ENCODE assay signal across 8 cellular contexts in genomic region chr16:84820305-84820684, GRCh38. TPM values are rescaled to one million over a fixed set of nuclear protein-coding genes. Genes with fewer than 3 reads are reported as not detected.
DNase-seq lines count a peak whose midpoint lies in the region; ATAC-seq and TF ChIP-seq lines count a peak whose summit lies in the region.

No MANE protein-coding gene starts in this region.

- peak overlapping the region; percentile 48 for H3K14ac ChIP-seq in IMR-90 (replicated peaks; ENCODE audit: low read depth, low read length)

- H3K9me3 Mint-ChIP-seq in effector memory CD8-positive, alpha-beta T cell = no peaks in the 10 kb centered on the region
- H3K9me3 Mint-ChIP-seq in nephron progenitor cell = peaks cover 4% of the 10 kb centered on the region

- H2AFZ ChIP-seq in IMR-90 (replicated peaks; ENCODE audit: low read length, poor library complexity) = peak overlapping the region; percentile 92

- peak overlapping the region; percentile 92 for H2AK5ac ChIP-seq in IMR-90 (ENCODE audit: low read depth, low read length)

- no peaks in the 10 kb centered on the region for H3K9me3 ChIP-seq in IMR-90 (ENCODE audit: control insufficient read depth, insufficient read depth, low read length)

- intact Hi-C loops in IMR-90 (cut with micrococcal nuclease) = loop anchor here (10.0 kb wide), 1 partner anchor 195 kb away; no protein-coding TSS in a partner anchor

- peak overlapping the region; percentile 51 for H3K4ac ChIP-seq in IMR-90 (ENCODE audit: low read depth, low read length)

- no peak overlapping the region for H2BK5ac ChIP-seq in IMR-90 (ENCODE audit: low read depth, low read length, poor library complexity, severe bottlenecking)

- peak overlapping the region; percentile 1; the same call in 1 of the 3 replicates for H2BK15ac ChIP-seq in IMR-90 (ENCODE audit: low read depth, low read length)

- H3K9ac ChIP-seq in IMR-90 (ENCODE audit: low read depth, low read length) = peak overlapping the region; percentile 61

- H3K36me3 ChIP-seq in IMR-90 (ENCODE audit: control insufficient read depth, insufficient read depth, low read length) = peaks cover 3% of the 10 kb centered on the region; the same call in 1 of the 2 replicates

- 0 out of 2 replicates have a peak overlapping the region, but pooled peaks have one; percentile 0 for H2BK20ac ChIP-seq in IMR-90 (ENCODE audit: low read depth, low read length)

- peaks cover 11% of the 10 kb centered on the region for H3K36me3 Mint-ChIP-seq in effector memory CD8-positive, alpha-beta T cell (ENCODE audit: insufficient read depth)
- H3K36me3 Mint-ChIP-seq in nephron progenitor cell (ENCODE audit: low read depth) = no peaks in the 10 kb centered on the region

- H3K27ac Mint-ChIP-seq in effector memory CD8-positive, alpha-beta T cell = no peak overlapping the region
- H3K27ac Mint-ChIP-seq in nephron progenitor cell = no peak overlapping the region

- no peak for TF ChIP-seq RAD21 in IMR-90 (IDR thresholded peaks at IDR 0.05; ENCODE audit: low read length)

- no peak overlapping the region for H4K5ac ChIP-seq in IMR-90 (ENCODE audit: low read depth, low read length)

- H3K27me3 Mint-ChIP-seq in effector memory CD8-positive, alpha-beta T cell = peaks cover 59 to 65% of the 10 kb centered on the region in 2 donors
- peaks cover 93% of the 10 kb centered on the region for H3K27me3 Mint-ChIP-seq in nephron progenitor cell (ENCODE audit: low read depth, poor library complexity)

- H4K20me1 ChIP-seq in IMR-90 (ENCODE audit: insufficient read depth, low read length) = peaks cover 30% of the 10 kb centered on the region

- peak overlapping the region; percentile 75 for H3K4me2 ChIP-seq in IMR-90 (ENCODE audit: low read depth, low read length)

- H2AK9ac ChIP-seq in IMR-90 (replicated peaks; ENCODE audit: low read depth, low read length, poor library complexity) = peak overlapping the region; percentile 90

- dilution Hi-C loops in IMR-90 (cut with HindIII; ENCODE audit: low sequenced_read_pairs, unreplicated experiment) = no loop called here

- H3K4me3 ChIP-seq in AG10803 (ENCODE audit: low read length) (peak overlapping the region; percentile 64), IMR-90 (ENCODE audit: insufficient read depth, low read depth, low read length) (peak overlapping the region; percentile 52)

- H3K9me1 ChIP-seq in IMR-90 (ENCODE audit: insufficient read depth, low read length) = peaks cover 15% of the 10 kb centered on the region

- peak overlapping the region in 1 of 2 experiments; percentile 37; a peak in 2 of 4 replicates for H4K8ac ChIP-seq in IMR-90 (ENCODE audit: low read depth in 2 of 2, low read length in 2 of 2)

- peak; percentile 51 for DNase-seq in AG10803 (ENCODE audit: low read depth)
- DNase-seq in IMR-90 = no peak
- no peak for DNase-seq in effector memory CD8-positive, alpha-beta T cell
- DNase-seq in nephron progenitor cell = no peak
- no peak for DNase-seq in SK-N-DZ (ENCODE audit: low spot score)
- DNase-seq in dedifferentiated amniotic fluid mesenchymal stem cell (ENCODE audit: extremely low spot score) = no peak

- peaks cover 29 to 47% of the 10 kb centered on the region in 2 experiments; a peak in 3 of 4 replicates for H3K79me1 ChIP-seq in IMR-90 (ENCODE audit: low read depth in 1 of 2, low read length in 2 of 2)

- POLR2A ChIA-PET in IMR-90 (lab: Charles Lee; ENCODE audit: unreplicated experiment) = interaction anchor here (0.5 to 1.8 kb wide), 6 partner anchors 9 to 133 kb away, joined by 3 to 14 read pairs (median 3); no protein-coding TSS in a partner anchor

- 0 out of 2 replicates have a peak overlapping the region, but pooled peaks have one; percentile 2 for H3K18ac ChIP-seq in IMR-90 (ENCODE audit: low read depth, low read length)

- TF ChIP-seq CTCF in AG10803 (conservative IDR thresholded peaks at IDR 0.05; ENCODE audit: low read length) (no peak), IMR-90 (conservative IDR thresholded peaks at IDR 0.05; ENCODE audit: low read depth, low read length) (no peak), nephron progenitor cell (IDR thresholded peaks at IDR 0.05) (no peak)

- H3K4me1 ChIP-seq in IMR-90 (ENCODE audit: control insufficient read depth, insufficient read depth, low read length) = peaks cover 25% of the 10 kb centered on the region

- no TSS peak for BruUV-seq in IMR-90 (replicated peaks; lab: Mats Ljungman, UMichigan)

- no peak overlapping the region; the same call in 1 of the 2 replicates for H3K27ac ChIP-seq in IMR-90 (ENCODE audit: insufficient read depth, low read length)

- H3K4me1 Mint-ChIP-seq in effector memory CD8-positive, alpha-beta T cell (ENCODE audit: low read depth in 2 of 2) = peaks cover 9 to 10% of the 10 kb centered on the region in 2 donors
- H3K4me1 Mint-ChIP-seq in nephron progenitor cell = peaks cover 24% of the 10 kb centered on the region

- peak overlapping the region; percentile 72 for H3K23ac ChIP-seq in IMR-90 (ENCODE audit: low read depth, low read length)

- peak overlapping the region; percentile 13 for H2BK120ac ChIP-seq in IMR-90 (ENCODE audit: low read depth, low read length)

- H4K91ac ChIP-seq in IMR-90 (ENCODE audit: insufficient read depth, low read depth, low read length) = peak overlapping the region; percentile 8; the same call in 1 of the 2 replicates

- peak; percentile 35 for ATAC-seq in IMR-90 (ENCODE audit: low read depth)
- ATAC-seq in effector memory CD8-positive, alpha-beta T cell (replicated peaks) = no peak
- no peak for ATAC-seq in HG03097 (IDR thresholded peaks at IDR 0.05; ENCODE audit: low FRiP score, unreplicated experiment)
- ATAC-seq in HG03432 (IDR thresholded peaks at IDR 0.05; ENCODE audit: unreplicated experiment) = no peak

- H3K27me3 ChIP-seq in IMR-90 (ENCODE audit: control insufficient read depth, insufficient read depth, low read length) = no peaks in the 10 kb centered on the region

- TF ChIP-seq POLR2A in IMR-90 (IDR thresholded peaks at IDR 0.05; ENCODE audit: low read depth, low read length) = no peak

- H3K56ac ChIP-seq in IMR-90 (ENCODE audit: extremely low read depth, insufficient read depth, low read length) = peak overlapping the region; percentile 36; the same call in 1 of the 2 replicates

- in situ Hi-C loops in IMR-90 (cut with MboI; ENCODE audit: low sequenced_read_pairs) = no loop called here

- 70% methylated on average over 3 of the region's 8 CpGs; no CpG with 5 or more reads in 1 of the 2 experiments for WGBS in IMR-90 (ENCODE audit: extremely low coverage in 2 of 2, insufficient read length in 1 of 2), 2 experiments

- CTCF ChIA-PET in IMR-90 (lab: Yijun Ruan, JAX) = no interaction called here

- H3K4me3 Mint-ChIP-seq in effector memory CD8-positive, alpha-beta T cell = peak overlapping the region; percentile 54 to 82
- H3K4me3 Mint-ChIP-seq in nephron progenitor cell = peak overlapping the region; percentile 78

TF ChIP-seq in IMR-90, 13 proteins besides CTCF, POLR2A, EP300 and RAD21:
- no peak for TF ChIP-seq BHLHE40 (IDR thresholded peaks at IDR 0.05; ENCODE audit: low read depth, low read length)
- no peak for TF ChIP-seq RFX5 (IDR thresholded peaks at IDR 0.05; ENCODE audit: low read depth, low read length)
- TF ChIP-seq MAZ (IDR thresholded peaks at IDR 0.05; ENCODE audit: borderline replicate concordance, low read depth, low read length) = no peak
- no peak for TF ChIP-seq FOS (IDR thresholded peaks at IDR 0.05; ENCODE audit: low read depth, low read length)
- no peak for TF ChIP-seq USF2 (IDR thresholded peaks at IDR 0.05; ENCODE audit: low read depth, low read length)
- TF ChIP-seq SMC3 (IDR thresholded peaks at IDR 0.05; ENCODE audit: low read depth, low read length) = no peak
- TF ChIP-seq MXI1 (IDR thresholded peaks at IDR 0.05; ENCODE audit: borderline replicate concordance, low read depth, low read length) = no peak
- no peak for TF ChIP-seq NFE2L2 (IDR thresholded peaks at IDR 0.05; ENCODE audit: low read depth, low read length)
- no peak for TF ChIP-seq ELK1 (IDR thresholded peaks at IDR 0.05; ENCODE audit: borderline replicate concordance, low read depth, low read length)
- no peak for TF ChIP-seq CHD1 (IDR thresholded peaks at IDR 0.05; ENCODE audit: low read depth, low read length)
- no peak for TF ChIP-seq RCOR1 (IDR thresholded peaks at IDR 0.05; ENCODE audit: insufficient replicate concordance, low read length)
- no peak for TF ChIP-seq MAFK (IDR thresholded peaks at IDR 0.05; ENCODE audit: low read depth, low read length)
- TF ChIP-seq CEBPB (IDR thresholded peaks at IDR 0.05; ENCODE audit: low read depth, low read length) = no peak

RNA-seq across cellular contexts. Expression of gene CRISPLD2, which starts 0.5 kb away (rescaled TPM):
- 35.0 and 37.5 TPM in 2 replicates for total RNA-seq in IMR-90 (2012; rRNA removed)
- polyA plus RNA-seq in IMR-90 (2012; rRNA removed) = 21.3 and 23.1 TPM in 2 replicates
- 17.6 and 30.1 TPM in 2 replicates for polyA plus RNA-seq in IMR-90 (2012; cell fraction: cytosol; rRNA removed)
- polyA plus RNA-seq in IMR-90 (2012; cell fraction: nucleus; rRNA removed; ENCODE audit: low replicate concordance) = 26.7 and 30.7 TPM in 2 replicates
- polyA plus RNA-seq in SK-N-DZ (2014; cell fraction: cytosol; rRNA removed) = 0.12 TPM in 1 of 2 replicates, not detected in the other
- polyA plus RNA-seq in SK-N-DZ (2014; cell fraction: nucleus; rRNA removed) = not detected in 2 replicates
